19 cellular contexts compared by ENCODE assay signal in the genomic region with DNA sequence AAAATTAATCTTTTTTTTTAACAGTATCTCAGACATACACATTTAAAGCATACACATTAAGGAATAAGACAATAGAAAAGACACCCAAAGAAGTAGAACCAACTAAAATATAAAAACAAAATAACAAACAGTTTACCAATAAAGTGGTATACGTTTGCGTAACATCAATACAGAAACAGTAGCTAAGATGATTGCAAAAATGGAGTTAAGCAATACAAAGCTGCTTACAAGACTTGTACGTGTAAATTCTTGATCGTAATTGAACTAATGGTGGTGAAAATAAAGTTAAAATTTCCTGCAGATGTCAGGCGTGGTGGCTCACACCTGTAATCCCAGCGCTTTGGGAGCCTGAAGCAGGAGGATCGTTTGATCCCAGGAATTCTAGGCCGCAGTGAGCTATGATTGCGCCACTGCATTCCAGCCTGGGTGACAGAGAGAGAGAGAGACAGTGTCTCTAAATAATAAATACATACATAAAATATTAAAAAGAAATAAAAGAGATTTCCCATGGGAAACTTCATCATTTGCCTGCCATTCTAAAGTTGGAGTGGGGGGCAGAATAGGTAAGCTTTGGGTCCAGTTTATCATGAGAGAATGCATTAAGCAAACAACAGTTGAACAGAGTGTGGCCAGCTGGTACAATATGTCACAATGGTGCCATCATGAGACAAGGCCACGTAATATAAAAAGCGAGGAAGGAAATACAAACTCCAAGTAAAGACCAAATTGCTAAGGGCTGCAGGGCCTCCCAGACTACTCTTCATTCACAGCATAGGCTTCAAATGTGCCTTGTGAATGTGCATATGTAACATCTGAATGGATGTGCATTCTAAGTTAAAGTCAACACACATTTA. TPM values are rescaled to one million over a fixed set of nuclear protein-coding genes. Genes with fewer than 3 reads are reported as not detected.
DNase-seq lines count a peak whose midpoint lies in the region; ATAC-seq and TF ChIP-seq lines count a peak whose summit lies in the region.
"Had no signal": no experiment of that assay in that cellular context is flagged by ENCODE, and none has a peak within 500 bp of the region (broad histone marks: within the 10 kb centered on the region; RNA-seq: fewer than 3 reads in every experiment).

No MANE protein-coding gene starts in this region.

- H4K20me1 ChIP-seq in smooth muscle cell (ENCODE audit: low read depth): no peaks in the 10 kb centered on the region

- H3K27ac ChIP-seq in foreskin keratinocyte (no peak overlapping the region), smooth muscle cell (ENCODE audit: low read depth) (peak overlapping the region; percentile 1), coronary artery (no peak overlapping the region)
- H3K27ac ChIP-seq: 22Rv1, tibial nerve had no signal

- no peaks in the 10 kb centered on the region for H3K36me3 ChIP-seq in smooth muscle cell (ENCODE audit: low read depth)
- H3K36me3 ChIP-seq: tibial nerve had no signal

- peaks cover 8% of the 10 kb centered on the region for H3K4me1 ChIP-seq in foreskin keratinocyte
- H3K4me1 ChIP-seq in smooth muscle cell (ENCODE audit: low read depth): peaks cover 13% of the 10 kb centered on the region

- peaks cover 3% of the 10 kb centered on the region for H3F3A ChIP-seq in smooth muscle cell (ENCODE audit: low read depth)

- TF ChIP-seq CTCF in foreskin keratinocyte (conservative IDR thresholded peaks at IDR 0.05): peak; percentile 8
- no peak for TF ChIP-seq CTCF in smooth muscle cell (IDR thresholded peaks at IDR 0.05; ENCODE audit: borderline replicate concordance, insufficient read depth, poor library complexity, severe bottlenecking)
- TF ChIP-seq CTCF in coronary artery (IDR thresholded peaks at IDR 0.05): no peak

- H3K4me2 ChIP-seq in smooth muscle cell: peak overlapping the region; percentile 17

- H2AFZ ChIP-seq in smooth muscle cell (ENCODE audit: low read depth): no peak overlapping the region

- WGBS in smooth muscle cell (ENCODE audit: low lambda C conversion rate): 89% methylated on average over 11 of the region's 11 CpGs

- H3K9me3 ChIP-seq in smooth muscle cell (replicated peaks; ENCODE audit: low read depth): no peaks in the 10 kb centered on the region
- H3K9me3 ChIP-seq: tibial nerve had no signal

- ATAC-seq in foreskin keratinocyte: no peak
- no peak for ATAC-seq in GM21447 (IDR thresholded peaks at IDR 0.05; ENCODE audit: unreplicated experiment)
- no peak for ATAC-seq in HG02870 (IDR thresholded peaks at IDR 0.05; ENCODE audit: unreplicated experiment)
- ATAC-seq: CD8-positive, alpha-beta T cell had no signal

- H3K27me3 ChIP-seq in foreskin keratinocyte (peaks cover 2% of the 10 kb centered on the region), smooth muscle cell (ENCODE audit: low read depth) (no peaks in the 10 kb centered on the region)
- H3K27me3 ChIP-seq: tibial nerve had no signal

- no peak overlapping the region for H3K9ac ChIP-seq in smooth muscle cell (ENCODE audit: low read depth)

- DNase-seq in DMS53 (lab: John Stamatoyannopoulos, UW) (peak; percentile 31), DMS53 treated with DMSO at 0.1 percent for 48 hours (lab: John Stamatoyannopoulos, UW; ENCODE audit: unreplicated experiment) (no peak), NOMO-1 treated with DMSO at 0.1 percent for 48 hours (lab: John Stamatoyannopoulos, UW; ENCODE audit: unreplicated experiment) (peak; percentile 82), foreskin keratinocyte (no peak), smooth muscle cell (lab: John Stamatoyannopoulos, UW; ENCODE audit: unreplicated experiment) (no peak), coronary artery (ENCODE audit: low spot score) (no peak)
- DNase-seq: activated CD4-positive, alpha-beta T cell treated with anti-CD3 and anti-CD28 coated beads for 1 hour; activated effector memory CD4-positive, alpha-beta T cell treated with anti-CD3 and anti-CD28 coated beads, Interleukin-2, amount 50 U/mL, for 16 hours; amniotic stem cell; CD8-positive, alpha-beta T cell; endodermal cell; GOT3; NCI-H69; occipital lobe had no signal

- H3K4me3 ChIP-seq in smooth muscle cell (no peak overlapping the region), coronary artery (no peak overlapping the region)
- H3K4me3 ChIP-seq: skin epidermis, tibial nerve had no signal

- no peaks in the 10 kb centered on the region for H3K79me2 ChIP-seq in smooth muscle cell (ENCODE audit: low read depth)

RNA-seq across cellular contexts. Expression of a gene that starts 38.9 kb away (rescaled TPM):
- 26.0 and 29.4 TPM in 2 replicates for total RNA-seq in foreskin keratinocyte
- 19.2 and 22.3 TPM in 2 replicates for polyA plus RNA-seq in foreskin keratinocyte
- 24.7 and 38.7 TPM in 2 replicates for total RNA-seq in smooth muscle cell
- polyA plus RNA-seq in smooth muscle cell: 18.6 and 26.7 TPM in 2 replicates

Comparison
In these comparisons a context has a peak if more than half of its experiments do, and no peak if none do; other contexts are left out.
1. DNase-seq: peak in DMS53 (single experiment) and NOMO-1 treated with DMSO at 0.1 percent for 48 hours (single experiment); none in DMS53 treated with DMSO at 0.1 percent for 48 hours (single experiment), foreskin keratinocyte (0 of 2), smooth muscle cell (single experiment) and coronary artery (single experiment).